ENCODE assay signal across 8 cellular contexts in genomic region chr14:104436047-104436531, GRCh38.
A peak's percentile ranks its signal among the peaks of the same experiment; 100 is the strongest.
DNase-seq lines count a peak whose midpoint lies in the region; ATAC-seq and TF ChIP-seq lines count a peak whose summit lies in the region.

No MANE protein-coding gene starts in this region.

- TF ChIP-seq POLR2A in ovary (IDR thresholded peaks at IDR 0.05) (no peak), GM18505 (IDR thresholded peaks at IDR 0.05; ENCODE audit: borderline replicate concordance, extremely low read depth, insufficient read depth, insufficient read length) (no peak)

- H3K4me3 ChIP-seq in ovary: no peak overlapping the region

- TF ChIP-seq EP300 in ovary (IDR thresholded peaks at IDR 0.05): no peak

- H3K4me1 ChIP-seq in ovary (ENCODE audit: insufficient read depth): peaks cover 9% of the 10 kb centered on the region

- peak overlapping the region; percentile 51 to 73 for H3K27ac ChIP-seq in ovary

- DNase-seq in COLO829 (ENCODE audit: low spot score): peak; percentile 9
- DNase-seq in RPMI7951 (ENCODE audit: low read depth): peak; percentile 67
- DNase-seq in globus pallidus (ENCODE audit: low spot score): peak; percentile 7
- DNase-seq in ovary: peak; percentile 70 to 88 (median 87)
- DNase-seq in activated T-cell treated with anti-CD3 and anti-CD28 coated beads for 4 hours: no peak
- DNase-seq in NCI-H526 treated with DMSO at 0.1 percent for 48 hours (lab: John Stamatoyannopoulos, UW): no peak

- ATAC-seq in GM18867 (IDR thresholded peaks at IDR 0.05; ENCODE audit: unreplicated experiment) (no peak), GM18505 (IDR thresholded peaks at IDR 0.05; ENCODE audit: unreplicated experiment) (no peak)

- H3K36me3 ChIP-seq in ovary: no peaks in the 10 kb centered on the region

- TF ChIP-seq CTCF in ovary (IDR thresholded peaks at IDR 0.05): no peak

- WGBS in ovary, 3 donors: 5 to 8% (median 6%) methylated on average over 18 of the region's 18 CpGs

- intact Hi-C loops in ovary (cut with DNase I): no loop called here

- H3K9me3 ChIP-seq in ovary: no peaks in the 10 kb centered on the region

- H3K27me3 ChIP-seq in ovary: no peaks in the 10 kb centered on the region

Comparison
In these comparisons a context has a peak if more than half of its experiments do, and no peak if none do; other contexts are left out.
1. DNase-seq: peak in COLO829 (single experiment), RPMI7951 (single experiment), globus pallidus (single experiment) and ovary (5 of 5); none in activated T-cell treated with anti-CD3 and anti-CD28 coated beads for 4 hours (single experiment) and NCI-H526 treated with DMSO at 0.1 percent for 48 hours (single experiment).